In the genomic region with DNA sequence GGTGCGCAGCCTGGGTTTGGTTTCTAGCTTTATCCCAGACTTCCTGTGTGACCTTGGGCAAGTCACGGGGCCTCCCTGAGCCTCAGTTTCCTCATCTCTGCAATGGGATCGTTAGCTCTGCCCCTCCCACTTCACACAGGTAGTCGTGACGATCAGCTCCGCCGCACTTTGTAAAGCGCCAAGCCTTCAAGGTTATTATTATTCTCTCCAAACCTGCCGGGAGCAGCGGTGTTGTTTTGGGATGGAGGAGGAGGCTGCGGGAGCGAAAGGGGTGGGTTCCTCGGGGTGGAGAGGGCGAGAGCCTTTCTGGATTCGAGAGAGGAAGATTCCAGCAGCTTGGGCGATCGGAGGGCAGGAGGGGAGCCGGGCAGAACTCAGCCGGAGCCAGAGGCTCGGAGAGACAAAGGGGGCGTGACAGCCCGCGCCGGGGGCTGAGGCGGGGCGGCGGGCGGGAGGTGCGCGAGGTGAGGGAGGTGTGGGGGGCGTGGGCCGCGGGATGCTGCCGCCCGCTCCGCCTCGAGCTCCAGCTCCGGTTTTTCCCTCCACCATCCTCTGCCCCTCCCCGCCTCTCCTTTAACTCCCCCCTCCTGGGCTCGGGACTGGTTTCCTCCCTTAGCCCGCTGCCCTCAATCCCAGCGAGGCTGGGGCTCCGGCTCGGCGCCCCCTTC, we compare ENCODE assay signal across 9 cellular contexts. TPM values are rescaled to one million over a fixed set of nuclear protein-coding genes. Genes with fewer than 3 reads are reported as not detected.
DNase-seq lines count a peak whose midpoint lies in the region; ATAC-seq and TF ChIP-seq lines count a peak whose summit lies in the region.
"Had no signal": no experiment of that assay in that cellular context is flagged by ENCODE, and none has a peak within 500 bp of the region (broad histone marks: within the 10 kb centered on the region; RNA-seq: fewer than 3 reads in every experiment).

A gene with protein sequence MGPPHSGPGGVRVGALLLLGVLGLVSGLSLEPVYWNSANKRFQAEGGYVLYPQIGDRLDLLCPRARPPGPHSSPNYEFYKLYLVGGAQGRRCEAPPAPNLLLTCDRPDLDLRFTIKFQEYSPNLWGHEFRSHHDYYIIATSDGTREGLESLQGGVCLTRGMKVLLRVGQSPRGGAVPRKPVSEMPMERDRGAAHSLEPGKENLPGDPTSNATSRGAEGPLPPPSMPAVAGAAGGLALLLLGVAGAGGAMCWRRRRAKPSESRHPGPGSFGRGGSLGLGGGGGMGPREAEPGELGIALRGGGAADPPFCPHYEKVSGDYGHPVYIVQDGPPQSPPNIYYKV (plus strand): TSS at position 602 of the 668 bp plus-strand sequence. CDS start 397 bp downstream, outside the sequence.

- H3K9me3 ChIP-seq in mesodermal cell (ENCODE audit: control insufficient read depth, low read length): no peaks in the 10 kb centered on the region
- no peaks in the 10 kb centered on the region for H3K9me3 ChIP-seq in tibial nerve

- H3K36me3 ChIP-seq in mesodermal cell (ENCODE audit: control insufficient read depth, insufficient read depth, low read length) (peaks cover 10% of the 10 kb centered on the region), tibial nerve (peaks cover 0 to 43% (median 17%) of the 10 kb centered on the region in 3 donors)

- peaks cover 34% of the 10 kb centered on the region for H3K36me3 Mint-ChIP-seq in dendritic cell treated with granulocyte-macrophage colony-stimulating factor and Interleukin-4, amounts not matched to agents 40 ng/mL and 50 ng/mL, for 4 days (ENCODE audit: low read depth)

- H3K4me1 Mint-ChIP-seq in dendritic cell treated with granulocyte-macrophage colony-stimulating factor and Interleukin-4, amounts not matched to agents 40 ng/mL and 50 ng/mL, for 4 days (ENCODE audit: low read depth): peaks cover 15% of the 10 kb centered on the region

- TF ChIP-seq CTCF in tibial nerve (IDR thresholded peaks at IDR 0.05): no peak

- H3K4me3 ChIP-seq in mesodermal cell (ENCODE audit: extremely low read depth, insufficient read depth, low read length, poor library complexity, severe bottlenecking): peak within 1 kb of the TSS; percentile 75
- H3K4me3 ChIP-seq in tibial nerve: peak within 1 kb of the TSS in 2 of 4 donors; percentile 38 to 39

- H3K27ac Mint-ChIP-seq in dendritic cell treated with granulocyte-macrophage colony-stimulating factor and Interleukin-4, amounts not matched to agents 40 ng/mL and 50 ng/mL, for 4 days: no peak within 1 kb of the TSS

- peaks cover 0 to 70% of the 10 kb centered on the region in 2 donors for H3K27me3 ChIP-seq in tibial nerve

- no peak for TF ChIP-seq POLR2A in tibial nerve (IDR thresholded peaks at IDR 0.05)

- H3K27ac ChIP-seq in mesodermal cell (ENCODE audit: low read depth, low read length, severe bottlenecking) (peak within 1 kb of the TSS; percentile 92), tibial nerve (no peak within 1 kb of the TSS)

- TF ChIP-seq EP300 in tibial nerve (IDR thresholded peaks at IDR 0.05): no peak

- peak within 1 kb of the TSS; percentile 49 for H3K4me3 Mint-ChIP-seq in dendritic cell treated with granulocyte-macrophage colony-stimulating factor and Interleukin-4, amounts not matched to agents 40 ng/mL and 50 ng/mL, for 4 days

- peaks cover 23% of the 10 kb centered on the region for H3K4me1 ChIP-seq in mesodermal cell (ENCODE audit: control insufficient read depth, insufficient read depth, low read length, poor library complexity, severe bottlenecking)
- H3K4me1 ChIP-seq in tibial nerve: peaks cover 0 to 16% (median 9%) of the 10 kb centered on the region in 4 donors

- DNase-seq in NCI-H1417 (lab: John Stamatoyannopoulos, UW): peak; percentile 50 to 77 (median 67)
- DNase-seq in NCI-H1417 treated with DMSO at 0.1 percent for 48 hours (lab: John Stamatoyannopoulos, UW): no peak
- DNase-seq in NCI-H345 (lab: John Stamatoyannopoulos, UW): peak; percentile 82
- no peak for DNase-seq in tibial nerve (ENCODE audit: low spot score in 2 of 2)
- DNase-seq in MV-4-11 (lab: John Stamatoyannopoulos, UW): no peak

- intact Hi-C loops in dendritic cell treated with granulocyte-macrophage colony-stimulating factor and Interleukin-4, amounts not matched to agents 40 ng/mL and 50 ng/mL, for 4 days (cut with micrococcal nuclease): no loop called here

- peaks cover 56% of the 10 kb centered on the region for H3K27me3 Mint-ChIP-seq in dendritic cell treated with granulocyte-macrophage colony-stimulating factor and Interleukin-4, amounts not matched to agents 40 ng/mL and 50 ng/mL, for 4 days

- no peak for ATAC-seq in GM19324 (IDR thresholded peaks at IDR 0.05; ENCODE audit: low FRiP score, unreplicated experiment)

- H3K9me3 Mint-ChIP-seq in dendritic cell treated with granulocyte-macrophage colony-stimulating factor and Interleukin-4, amounts not matched to agents 40 ng/mL and 50 ng/mL, for 4 days: no peaks in the 10 kb centered on the region

- WGBS in mesodermal cell (ENCODE audit: insufficient coverage in 2 of 2), 2 experiments: 3 to 5% methylated on average over 13 to 17 of the region's 45 CpGs
- 1 to 3% methylated on average over 23 to 44 of the region's 45 CpGs for WGBS in tibial nerve, 2 donors

RNA-seq across cellular contexts. Expression of the gene that starts here (rescaled TPM):
- polyA plus RNA-seq in mesodermal cell (2013, experiment 1 of 2): 38.0 TPM
- polyA plus RNA-seq in mesodermal cell (2013, experiment 2 of 2): 38.0 TPM
- total RNA-seq in tibial nerve: under 1 TPM in 2 of 4 donors, not detected in 2; 0.20 to 0.21 TPM
- total RNA-seq: T-helper 2 cell treated with Interferon-gamma antibody and Interleukin-4, amounts not matched to agents 100 ng/mL and 5 ng/mL, for 36 hours had no signal

Comparison
In these comparisons a context has a peak if more than half of its experiments do, and no peak if none do; other contexts are left out.
1. DNase-seq: peak in NCI-H1417 (3 of 3) and NCI-H345 (single experiment); none in NCI-H1417 treated with DMSO at 0.1 percent for 48 hours (single experiment), tibial nerve (0 of 2) and MV-4-11 (single experiment).